In genomic region chr10:127196227-127196954, GRCh38 we compare ENCODE assay signal across 9 cellular contexts. TPM values are rescaled to one million over a fixed set of nuclear protein-coding genes. Genes with fewer than 3 reads are reported as not detected.
DNase-seq lines count a peak whose midpoint lies in the region; ATAC-seq, FAIRE-seq and TF ChIP-seq lines count a peak whose summit lies in the region.
"Had no signal": no experiment of that assay in that cellular context is flagged by ENCODE, and none has a peak within 500 bp of the region (broad histone marks: within the 10 kb centered on the region; RNA-seq: fewer than 3 reads in every experiment).

Gene INSYN2A (minus strand): TSS chr10:127196591. CDS start chr10:127176395, 20,196 bp downstream.

- H3K9ac ChIP-seq in mammary epithelial cell (ENCODE audit: insufficient read depth, low read length): no peak within 1 kb of the TSS
- no peak within 1 kb of the TSS for H3K9ac ChIP-seq in kidney (ENCODE audit: low read length in 2 of 2)

- peak within 1 kb of the TSS; percentile 98 for H3K4me2 ChIP-seq in mammary epithelial cell (ENCODE audit: insufficient read depth, low read depth, low read length)

- no peaks in the 10 kb centered on the region for H3K9me3 ChIP-seq in mammary epithelial cell (replicated peaks; ENCODE audit: insufficient read depth, low read length)
- no peaks in the 10 kb centered on the region for H3K9me3 ChIP-seq in kidney (ENCODE audit: control insufficient read depth in 1 of 2, low read length in 2 of 2)
- H3K9me3 ChIP-seq in thymus (ENCODE audit: control insufficient read depth): no peaks in the 10 kb centered on the region
- no peaks in the 10 kb centered on the region for H3K9me3 ChIP-seq in CD8-positive, alpha-beta T cell (ENCODE audit: low read length)

- DNase-seq in NCI-H2196 (lab: John Stamatoyannopoulos, UW; ENCODE audit: unreplicated experiment) (peak; percentile 8), NCI-H2196 treated with DMSO at 0.1 percent for 48 hours (lab: John Stamatoyannopoulos, UW; ENCODE audit: unreplicated experiment) (no peak), mammary epithelial cell (peak; percentile 59), kidney (peak; percentile 83)
- no peak for DNase-seq in activated CD4-positive, CD25-positive, alpha-beta regulatory T cell (lab: John Stamatoyannopoulos, UW)
- DNase-seq in CD8-positive, alpha-beta T cell: no peak

- intact Hi-C loops in mammary epithelial cell (cut with micrococcal nuclease): loop anchor here (2.0 kb wide), 1 partner anchor 52 kb away; no protein-coding TSS in a partner anchor
- intact Hi-C loops in kidney (cut with DNase I): no loop called here
- intact Hi-C loops in CD8-positive, alpha-beta T cell (cut with DNase I, micrococcal nuclease): no loop called here

- H3K4me1 Mint-ChIP-seq in CD8-positive, alpha-beta T cell (ENCODE audit: low read depth): peaks cover 2% of the 10 kb centered on the region

- H4K20me1 ChIP-seq in mammary epithelial cell (ENCODE audit: insufficient read depth, low read length): no peaks in the 10 kb centered on the region

- no TSS peak for BruUV-seq in mammary epithelial cell (replicated peaks; lab: Mats Ljungman, UMichigan)

- no peaks in the 10 kb centered on the region for H3K36me3 Mint-ChIP-seq in CD8-positive, alpha-beta T cell

- no peak within 1 kb of the TSS for H3K27ac Mint-ChIP-seq in CD8-positive, alpha-beta T cell
- H3K27ac Mint-ChIP-seq: T-helper 1 cell treated with Interleukin-12 subunit alpha and Interleukin-12 subunit beta and Interleukin-4 antibody, amounts not matched to agents 30 μg/mL and 1 μg/mL, for 36 hours had no signal

- H3K27me3 Mint-ChIP-seq in CD8-positive, alpha-beta T cell (ENCODE audit: low read depth): peaks cover 24% of the 10 kb centered on the region

- in situ Hi-C loops in mammary epithelial cell (cut with MboI; ENCODE audit: low sequenced_read_pairs in 2 of 2): no loop called here

- no peaks in the 10 kb centered on the region for H3K79me2 ChIP-seq in mammary epithelial cell (ENCODE audit: insufficient read depth, low read length)

- H3K4me1 ChIP-seq in mammary epithelial cell (ENCODE audit: insufficient read depth, low read length) (peaks cover 19% of the 10 kb centered on the region), kidney (ENCODE audit: control insufficient read depth in 1 of 2, insufficient read depth in 1 of 2, low read depth in 1 of 2, low read length in 2 of 2) (peaks cover 0 to 10% of the 10 kb centered on the region in 2 donors), thymus (ENCODE audit: control insufficient read depth, insufficient read depth, low read length) (peaks cover 13% of the 10 kb centered on the region)
- H3K4me1 ChIP-seq in CD8-positive, alpha-beta T cell (ENCODE audit: insufficient read depth, low read length): no peaks in the 10 kb centered on the region

- peak in 1 of 2 donors; percentile 35 for TF ChIP-seq CTCF in mammary epithelial cell (conservative IDR thresholded peaks at IDR 0.05 in 1 of 2, IDR thresholded peaks at IDR 0.05 in 1 of 2; ENCODE audit: extremely low read depth in 1 of 2, insufficient read depth in 1 of 2, low read depth in 1 of 2, low read length in 2 of 2)
- TF ChIP-seq CTCF in kidney (IDR thresholded peaks at IDR 0.05; ENCODE audit: borderline replicate concordance, extremely low read depth, insufficient read depth): no peak
- no peak for TF ChIP-seq CTCF in CD8-positive, alpha-beta T cell (IDR thresholded peaks at IDR 0.05)

- H3K36me3 ChIP-seq in mammary epithelial cell (ENCODE audit: insufficient read depth, low read length) (no peaks in the 10 kb centered on the region), kidney (ENCODE audit: control insufficient read depth in 1 of 2, insufficient read depth in 2 of 2, low read length in 2 of 2) (peaks cover 2 to 5% of the 10 kb centered on the region in 2 donors), thymus (ENCODE audit: control insufficient read depth, insufficient read depth) (no peaks in the 10 kb centered on the region)
- no peaks in the 10 kb centered on the region for H3K36me3 ChIP-seq in CD8-positive, alpha-beta T cell (ENCODE audit: insufficient read depth, low read length)

- H3K27me3 ChIP-seq in mammary epithelial cell (ENCODE audit: insufficient read depth, low read length) (no peaks in the 10 kb centered on the region), thymus (ENCODE audit: control insufficient read depth, insufficient read depth) (peaks cover 46% of the 10 kb centered on the region)
- no peaks in the 10 kb centered on the region for H3K27me3 ChIP-seq in CD8-positive, alpha-beta T cell (ENCODE audit: insufficient read depth, low read length)

- H2AFZ ChIP-seq in mammary epithelial cell (ENCODE audit: low read depth, low read length): peak within 1 kb of the TSS; percentile 51

- no peak for FAIRE-seq in kidney (lab: Jason Lieb, UNC)

- H3K4me3 Mint-ChIP-seq in CD8-positive, alpha-beta T cell: no peak within 1 kb of the TSS
- H3K4me3 Mint-ChIP-seq: T-helper 1 cell treated with Interleukin-12 subunit alpha and Interleukin-12 subunit beta and Interleukin-4 antibody, amounts not matched to agents 30 μg/mL and 1 μg/mL, for 36 hours had no signal

- CTCF ChIA-PET in mammary epithelial cell (lab: Charles Lee; ENCODE audit: low non-redundant PET): interaction anchor here (0.6 kb wide), 1 partner anchor 184 kb away, joined by 4 read pairs; no protein-coding TSS in a partner anchor
- CTCF ChIA-PET in CD8-positive, alpha-beta T cell (lab: Charles Lee): no interaction called here

- no peak for ATAC-seq in CD8-positive, alpha-beta T cell
- no peak for ATAC-seq in GM19351 (IDR thresholded peaks at IDR 0.05; ENCODE audit: unreplicated experiment)

- no CpG with 5 or more reads among the region's 89 CpGs for WGBS in mammary epithelial cell (ENCODE audit: low coverage, missing lambda C conversion rate)
- 4% methylated on average over 89 of the region's 89 CpGs for WGBS in thymus

- no peaks in the 10 kb centered on the region for H3K9me3 Mint-ChIP-seq in CD8-positive, alpha-beta T cell
- H3K9me3 Mint-ChIP-seq: T-helper 1 cell treated with Interleukin-12 subunit alpha and Interleukin-12 subunit beta and Interleukin-4 antibody, amounts not matched to agents 30 μg/mL and 1 μg/mL, for 36 hours had no signal

- POLR2A ChIA-PET in CD8-positive, alpha-beta T cell (lab: Charles Lee): no interaction called here

- H3K4me3 ChIP-seq in mammary epithelial cell (replicated peaks in 1 of 3; ENCODE audit: insufficient read depth in 1 of 3, low read depth in 2 of 3, low read length in 3 of 3) (peak within 1 kb of the TSS; percentile 43 to 54 (median 50)), kidney (ENCODE audit: low read length in 2 of 2) (peak within 1 kb of the TSS; percentile 7 to 29), thymus (ENCODE audit: low read length) (peak within 1 kb of the TSS; percentile 38)
- H3K4me3 ChIP-seq in CD8-positive, alpha-beta T cell (ENCODE audit: low read depth, low read length): no peak within 1 kb of the TSS

- dilution Hi-C loops in mammary epithelial cell (cut with HindIII; ENCODE audit: low sequenced_read_pairs): no loop called here

- H3K27ac ChIP-seq in mammary epithelial cell (ENCODE audit: insufficient read depth, low read depth, low read length): no peak within 1 kb of the TSS
- H3K27ac ChIP-seq in kidney (ENCODE audit: low read depth in 2 of 2, low read length in 2 of 2): peak within 1 kb of the TSS in 1 of 2 donors; percentile 8
- no peak within 1 kb of the TSS for H3K27ac ChIP-seq in thymus (ENCODE audit: low read depth)
- H3K27ac ChIP-seq in CD8-positive, alpha-beta T cell (ENCODE audit: low read depth, low read length): no peak within 1 kb of the TSS

RNA-seq across cellular contexts. Expression of gene INSYN2A, which starts in this region (rescaled TPM):
- total RNA-seq in mammary epithelial cell (under 1 TPM; 0.07 to 0.17 TPM), kidney (0.28 TPM)
- polyA plus RNA-seq in mammary epithelial cell (0.14 TPM), kidney (ENCODE audit: insufficient read depth, low read depth, low replicate concordance) (not detected), thymus (0.32 TPM)
- not detected for polyA minus RNA-seq in mammary epithelial cell
- total RNA-seq in CD8-positive, alpha-beta T cell: not detected

Comparison
In these comparisons a context has a peak if more than half of its experiments do, and no peak if none do; other contexts are left out.
1. Peak in DNase-seq, H3K4me3 ChIP-seq and H3K4me2 ChIP-seq in mammary epithelial cell; RNA of the gene not detected or under 1 TPM.
2. Peak in DNase-seq and H3K4me3 ChIP-seq in kidney; RNA of the gene not detected or under 1 TPM.